In genomic region chr21:26795866-26796329, GRCh38 we compare ENCODE assay signal across 1 cellular context.
A peak's percentile ranks its signal among the peaks of the same experiment; 100 is the strongest.
TF ChIP-seq lines count a peak whose summit lies in the region.

No MANE protein-coding gene starts in this region.

TF ChIP-seq in IMR-90, 13 proteins besides CTCF, POLR2A, EP300 and RAD21:
- TF ChIP-seq NFE2L2 (IDR thresholded peaks at IDR 0.05; ENCODE audit: low read depth, low read length) (peak; percentile 57; the same call in 1 of the 2 replicates), MAZ (IDR thresholded peaks at IDR 0.05; ENCODE audit: borderline replicate concordance, low read depth, low read length) (peak; percentile 81), USF2 (IDR thresholded peaks at IDR 0.05; ENCODE audit: low read depth, low read length) (no peak), CHD1 (IDR thresholded peaks at IDR 0.05; ENCODE audit: low read depth, low read length) (no peak), CEBPB (IDR thresholded peaks at IDR 0.05; ENCODE audit: low read depth, low read length) (no peak), FOS (IDR thresholded peaks at IDR 0.05; ENCODE audit: low read depth, low read length) (peak; percentile 98), ELK1 (IDR thresholded peaks at IDR 0.05; ENCODE audit: borderline replicate concordance, low read depth, low read length) (no peak), RCOR1 (IDR thresholded peaks at IDR 0.05; ENCODE audit: insufficient replicate concordance, low read length) (no peak), RFX5 (IDR thresholded peaks at IDR 0.05; ENCODE audit: low read depth, low read length) (no peak), MAFK (IDR thresholded peaks at IDR 0.05; ENCODE audit: low read depth, low read length) (no peak), BHLHE40 (IDR thresholded peaks at IDR 0.05; ENCODE audit: low read depth, low read length) (peak; percentile 46; the same call in 1 of the 2 replicates), SMC3 (IDR thresholded peaks at IDR 0.05; ENCODE audit: low read depth, low read length) (no peak)
